ENCODE assay signal across 8 cellular contexts in the genomic region with DNA sequence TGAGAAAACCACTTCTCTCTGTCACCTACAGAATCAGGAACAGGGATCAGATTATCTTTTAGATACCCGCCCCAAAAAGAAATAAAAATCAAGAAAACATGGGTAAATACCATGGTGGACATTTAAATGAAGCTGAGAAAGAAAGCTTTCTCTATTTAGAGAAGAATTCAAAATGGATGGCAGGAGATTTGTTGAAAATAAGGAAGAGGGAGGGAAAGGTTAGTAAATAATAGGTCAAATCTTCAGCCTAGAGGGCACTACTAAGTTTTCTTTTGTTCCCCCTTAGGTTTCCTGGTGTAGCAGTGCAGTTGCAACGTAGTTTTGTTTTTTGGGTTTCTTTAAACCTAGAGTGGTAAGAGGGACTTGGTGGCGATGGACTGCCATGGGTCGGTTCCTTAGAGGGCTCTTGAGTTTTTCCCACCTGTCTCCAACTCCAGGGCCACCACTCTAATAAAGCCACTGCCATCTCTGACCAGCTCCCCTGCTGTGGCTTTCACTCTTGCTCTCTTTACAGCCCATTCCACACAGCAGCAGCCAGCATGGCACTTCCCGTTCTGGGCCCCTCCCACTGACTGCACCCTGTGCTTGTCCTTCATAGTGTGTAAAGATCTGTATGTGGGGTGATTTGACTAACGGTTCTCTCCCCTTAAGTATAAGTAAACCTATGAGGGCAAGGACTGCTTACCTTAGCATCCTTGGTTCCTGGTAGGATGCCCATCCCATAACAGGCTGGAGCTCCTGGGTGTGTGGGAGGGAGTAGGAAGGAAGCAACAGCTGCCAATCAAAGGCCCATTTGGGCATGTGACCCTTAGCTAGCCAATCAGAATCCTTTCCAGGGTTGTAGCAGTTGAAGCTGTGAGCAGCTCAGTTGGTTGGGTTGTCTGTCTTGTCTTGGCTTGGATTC.
A peak's percentile ranks its signal among the peaks of the same experiment; 100 is the strongest.
DNase-seq lines count a peak whose midpoint lies in the region; ATAC-seq lines count a peak whose summit lies in the region.

No MANE protein-coding gene starts in this region.

- peak overlapping the region; percentile 72 to 81 for H3K27ac Mint-ChIP-seq in stimulated activated naive CD8-positive, alpha-beta T cell treated with anti-CD3 and anti-CD28 coated beads, Interleukin-15, amount 100 ng/mL, for 72 hours

- H3K4me1 Mint-ChIP-seq in stimulated activated naive CD8-positive, alpha-beta T cell treated with anti-CD3 and anti-CD28 coated beads, Interleukin-15, amount 100 ng/mL, for 72 hours: peaks cover 32% of the 10 kb centered on the region

- intact Hi-C loops in head of caudate nucleus (cut with DNase I): loop anchor here (10.0 kb wide), 1 partner anchor 280 kb away; no protein-coding TSS in a partner anchor

- DNase-seq in UCSD-AML1 (lab: John Stamatoyannopoulos, UW; ENCODE audit: unreplicated experiment): peak; percentile 73
- DNase-seq in head of caudate nucleus: peak in 38 of 42 donors; percentile 4 to 62 (median 36)
- peak; percentile 37 to 56 for DNase-seq in stimulated activated naive CD8-positive, alpha-beta T cell treated with anti-CD3 and anti-CD28 coated beads, Interleukin-15, amount 100 ng/mL, for 72 hours
- no peak for DNase-seq in amniotic stem cell (lab: John Stamatoyannopoulos, UW)
- no peak for DNase-seq in NCI-H2029 treated with DMSO at 0.1 percent for 48 hours (lab: John Stamatoyannopoulos, UW)

- H3K9me3 Mint-ChIP-seq in stimulated activated naive CD8-positive, alpha-beta T cell treated with anti-CD3 and anti-CD28 coated beads, Interleukin-15, amount 100 ng/mL, for 72 hours: no peaks in the 10 kb centered on the region

- H3K4me3 Mint-ChIP-seq in stimulated activated naive CD8-positive, alpha-beta T cell treated with anti-CD3 and anti-CD28 coated beads, Interleukin-15, amount 100 ng/mL, for 72 hours: peak overlapping the region; percentile 81 to 88

- ATAC-seq in GM18498 (IDR thresholded peaks at IDR 0.05; ENCODE audit: unreplicated experiment) (peak; percentile 78), GM21526 (IDR thresholded peaks at IDR 0.05; ENCODE audit: low FRiP score, unreplicated experiment) (peak; percentile 80), HG03558 (IDR thresholded peaks at IDR 0.05; ENCODE audit: extremely low read depth, unreplicated experiment) (peak; percentile 52)
- ATAC-seq in stimulated activated naive CD8-positive, alpha-beta T cell treated with anti-CD3 and anti-CD28 coated beads, Interleukin-15, amount 100 ng/mL, for 72 hours: peak; percentile 87

- H3K27me3 Mint-ChIP-seq in stimulated activated naive CD8-positive, alpha-beta T cell treated with anti-CD3 and anti-CD28 coated beads, Interleukin-15, amount 100 ng/mL, for 72 hours: no peaks in the 10 kb centered on the region

Comparison
In these comparisons a context has a peak if more than half of its experiments do, and no peak if none do; other contexts are left out.
1. DNase-seq: peak in UCSD-AML1 (single experiment), head of caudate nucleus (38 of 42) and stimulated activated naive CD8-positive, alpha-beta T cell treated with anti-CD3 and anti-CD28 coated beads, Interleukin-15, amount 100 ng/mL, for 72 hours (2 of 2); none in amniotic stem cell (single experiment) and NCI-H2029 treated with DMSO at 0.1 percent for 48 hours (single experiment).
2. Peak in every context shown above with its lines, with median percentiles within 50 percentile points of each other: ATAC-seq.